Comparison of ENCODE assay signal across 8 cellular contexts in the genomic region with DNA sequence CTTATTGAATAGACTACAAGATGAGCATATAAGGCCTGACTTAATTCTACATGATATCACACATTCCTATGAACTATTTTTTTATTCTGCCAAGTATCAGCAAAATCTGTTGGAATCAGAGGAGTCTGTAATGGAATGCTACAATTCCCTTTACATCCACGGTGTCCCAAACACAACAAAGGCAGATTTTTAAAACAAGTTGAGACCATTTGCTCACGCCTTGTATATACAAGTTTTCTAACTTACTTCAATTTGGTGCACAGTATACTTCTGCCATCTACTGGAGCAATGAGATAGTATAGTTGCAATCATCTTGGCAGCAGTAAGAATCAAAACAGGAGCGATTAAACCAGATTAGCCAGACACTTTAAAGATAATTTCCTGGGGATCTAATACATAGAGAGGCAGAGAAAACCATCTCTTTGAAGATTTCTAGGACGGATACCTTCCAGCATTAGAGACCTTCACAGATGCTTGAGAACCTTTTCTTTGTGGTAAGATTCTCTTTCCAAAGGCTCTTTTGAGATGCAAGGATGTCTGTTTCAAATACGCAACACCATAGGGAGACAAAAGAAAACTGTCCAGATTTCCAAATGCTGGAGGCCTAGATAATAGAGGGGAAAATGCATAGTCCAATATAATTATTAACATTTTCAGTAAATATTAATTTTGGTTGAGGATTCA.
DNase-seq lines count a peak whose midpoint lies in the region; ATAC-seq and TF ChIP-seq lines count a peak whose summit lies in the region.

No MANE protein-coding gene starts in this region.

- BruUV-seq in Caco-2 (replicated peaks; lab: Mats Ljungman, UMichigan) = no TSS peak

- no peak overlapping the region for H3K27ac ChIP-seq in HEK293 (ENCODE audit: extremely low read depth, low read depth, low read length)
- no peak overlapping the region for H3K27ac ChIP-seq in RWPE2 (ENCODE audit: poor library complexity, severe bottlenecking)

- H3K4me1 ChIP-seq in Caco-2 (no peaks in the 10 kb centered on the region), HEK293 (ENCODE audit: control insufficient read depth, insufficient read depth, low read length) (no peaks in the 10 kb centered on the region), RWPE2 (ENCODE audit: insufficient read depth, poor library complexity, severe bottlenecking) (no peaks in the 10 kb centered on the region)

- intact Hi-C loops in Caco-2 (cut with micrococcal nuclease; ENCODE audit: unreplicated experiment) = no loop called here

- CTCF ChIA-PET in Caco-2 (lab: Charles Lee) (no interaction called here), HEK293 (lab: Yijun Ruan, JAX) (no interaction called here)

- no peaks in the 10 kb centered on the region for H3K4me1 Mint-ChIP-seq in Caco-2 (ENCODE audit: low read depth, unreplicated experiment)

- H3K27me3 ChIP-seq in Caco-2 (replicated peaks; ENCODE audit: control insufficient read depth, insufficient read depth, low read length) (no peaks in the 10 kb centered on the region), RWPE2 (ENCODE audit: insufficient read depth, poor library complexity, severe bottlenecking) (no peaks in the 10 kb centered on the region)

- ATAC-seq in RWPE2 (ENCODE audit: low read depth) (0 out of 3 replicates have a peak, but pooled peaks have one; percentile 45), GM21447 (IDR thresholded peaks at IDR 0.05; ENCODE audit: unreplicated experiment) (no peak), HG03280 (IDR thresholded peaks at IDR 0.05; ENCODE audit: unreplicated experiment) (no peak)

- H3K4me3 ChIP-seq in Caco-2 (ENCODE audit: low read depth, low read length) = no peak overlapping the region
- H3K4me3 ChIP-seq in HEK293 (ENCODE audit: low read depth, low read length) = no peak overlapping the region
- no peak overlapping the region for H3K4me3 ChIP-seq in RWPE2 (ENCODE audit: severe bottlenecking)

- H3K36me3 Mint-ChIP-seq in Caco-2 (ENCODE audit: insufficient read depth, unreplicated experiment) = no peaks in the 10 kb centered on the region

- H3K36me3 ChIP-seq in Caco-2 (ENCODE audit: control insufficient read depth, insufficient read depth, low read length) (no peaks in the 10 kb centered on the region), HEK293 (ENCODE audit: control insufficient read depth in 2 of 2, insufficient read depth in 1 of 2, low read length in 2 of 2) (no peaks in the 10 kb centered on the region), RWPE2 (ENCODE audit: low read depth) (no peaks in the 10 kb centered on the region)

- H3K4me3 Mint-ChIP-seq in Caco-2 (ENCODE audit: unreplicated experiment) = no peak overlapping the region

- no peaks in the 10 kb centered on the region for H3K27me3 Mint-ChIP-seq in Caco-2 (ENCODE audit: insufficient read depth, unreplicated experiment)

- no peaks in the 10 kb centered on the region for H3K9me3 Mint-ChIP-seq in Caco-2 (ENCODE audit: unreplicated experiment)

- no peak overlapping the region for H3K27ac Mint-ChIP-seq in Caco-2 (ENCODE audit: unreplicated experiment)

- TF ChIP-seq CTCF in Caco-2 (IDR thresholded peaks at IDR 0.05; ENCODE audit: insufficient read depth in 1 of 2, low read depth in 1 of 2, low read length in 1 of 2, severe bottlenecking in 1 of 2, unreplicated experiment in 1 of 2) (peak; percentile 39 to 59), HEK293 (tag by site-specific recombination; IDR thresholded peaks at IDR 0.05) (no peak), RWPE2 (IDR thresholded peaks at IDR 0.05; ENCODE audit: poor library complexity, severe bottlenecking) (peak; percentile 58)

- POLR2A ChIA-PET in Caco-2 (lab: Charles Lee) = no interaction called here
- POLR2A ChIA-PET in HEK293 (lab: Yijun Ruan, JAX) = no interaction called here

- H3K9me3 ChIP-seq in Caco-2 (no peaks in the 10 kb centered on the region), HEK293 (ENCODE audit: control insufficient read depth, insufficient read depth, low read depth, low read length) (no peaks in the 10 kb centered on the region), RWPE2 (ENCODE audit: severe bottlenecking) (no peaks in the 10 kb centered on the region)

- DNase-seq in Caco-2 = peak in 1 of 2 experiments; percentile 20
- DNase-seq in RWPE2 (ENCODE audit: low spot score) = no peak
- DNase-seq in iris pigment epithelial cell (ENCODE audit: low read depth) = peak; percentile 7
- no peak for DNase-seq in dedifferentiated amniotic fluid mesenchymal stem cell (ENCODE audit: extremely low spot score)
- DNase-seq in DMS79 treated with DMSO at 0.1 percent for 48 hours (lab: John Stamatoyannopoulos, UW) = no peak

TF ChIP-seq in HEK293, 187 proteins besides CTCF, POLR2A, EP300 and RAD21:
- TF ChIP-seq ZNF350 (tag by site-specific recombination; IDR thresholded peaks at IDR 0.05) (no peak), SETDB1 (IDR thresholded peaks at IDR 0.05; ENCODE audit: insufficient read length, low read length) (no peak), ZNF654 (tag by site-specific recombination; IDR thresholded peaks at IDR 0.05; ENCODE audit: low read depth) (peak; percentile 18; the same call in 1 of the 2 replicates), ZNF366 (tag by site-specific recombination; conservative IDR thresholded peaks at IDR 0.05) (no peak), TRIM28 (IDR thresholded peaks at IDR 0.05; ENCODE audit: borderline replicate concordance, low read length) (no peak), ZNF707 (tag by site-specific recombination; IDR thresholded peaks at IDR 0.05) (no peak), SCRT1 (tag by site-specific recombination; IDR thresholded peaks at IDR 0.05; ENCODE audit: borderline replicate concordance) (no peak)
- TF ChIP-seq, protein P1, sequence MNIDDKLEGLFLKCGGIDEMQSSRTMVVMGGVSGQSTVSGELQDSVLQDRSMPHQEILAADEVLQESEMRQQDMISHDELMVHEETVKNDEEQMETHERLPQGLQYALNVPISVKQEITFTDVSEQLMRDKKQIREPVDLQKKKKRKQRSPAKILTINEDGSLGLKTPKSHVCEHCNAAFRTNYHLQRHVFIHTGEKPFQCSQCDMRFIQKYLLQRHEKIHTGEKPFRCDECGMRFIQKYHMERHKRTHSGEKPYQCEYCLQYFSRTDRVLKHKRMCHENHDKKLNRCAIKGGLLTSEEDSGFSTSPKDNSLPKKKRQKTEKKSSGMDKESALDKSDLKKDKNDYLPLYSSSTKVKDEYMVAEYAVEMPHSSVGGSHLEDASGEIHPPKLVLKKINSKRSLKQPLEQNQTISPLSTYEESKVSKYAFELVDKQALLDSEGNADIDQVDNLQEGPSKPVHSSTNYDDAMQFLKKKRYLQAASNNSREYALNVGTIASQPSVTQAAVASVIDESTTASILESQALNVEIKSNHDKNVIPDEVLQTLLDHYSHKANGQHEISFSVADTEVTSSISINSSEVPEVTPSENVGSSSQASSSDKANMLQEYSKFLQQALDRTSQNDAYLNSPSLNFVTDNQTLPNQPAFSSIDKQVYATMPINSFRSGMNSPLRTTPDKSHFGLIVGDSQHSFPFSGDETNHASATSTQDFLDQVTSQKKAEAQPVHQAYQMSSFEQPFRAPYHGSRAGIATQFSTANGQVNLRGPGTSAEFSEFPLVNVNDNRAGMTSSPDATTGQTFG (tag by site-specific recombination; IDR thresholded peaks at IDR 0.05; ENCODE audit: borderline replicate concordance) = no peak
